ENCODE assay signal across 10 cellular contexts in genomic region chr9:99465231-99465891, GRCh38.
DNase-seq lines count a peak whose midpoint lies in the region; ATAC-seq and TF ChIP-seq lines count a peak whose summit lies in the region.
"Had no signal": no experiment of that assay in that cellular context is flagged by ENCODE, and none has a peak within 500 bp of the region (broad histone marks: within the 10 kb centered on the region; RNA-seq: fewer than 3 reads in every experiment).

No MANE protein-coding gene starts in this region.

- peaks cover 0 to 2% (median 0%) of the 10 kb centered on the region in 4 donors for H3K9me3 ChIP-seq in tibial nerve

- H3K4me3 ChIP-seq in tibial nerve (no peak overlapping the region), brain microvascular endothelial cell (ENCODE audit: low read depth, low read length) (no peak overlapping the region)

- WGBS in tibial nerve, 2 donors: 63 to 70% methylated on average over 7 of the region's 7 CpGs

- H3K36me3 ChIP-seq in tibial nerve (no peaks in the 10 kb centered on the region), brain microvascular endothelial cell (replicated peaks) (no peaks in the 10 kb centered on the region)

- TF ChIP-seq CTCF in tibial nerve (IDR thresholded peaks at IDR 0.05) (no peak), brain microvascular endothelial cell (IDR thresholded peaks at IDR 0.05; ENCODE audit: low read depth, low read length, missing control alignments) (no peak)

- TF ChIP-seq EP300 in tibial nerve (IDR thresholded peaks at IDR 0.05): no peak

- H3K27ac ChIP-seq in tibial nerve (no peak overlapping the region), brain microvascular endothelial cell (no peak overlapping the region)
- H3K27ac ChIP-seq: HL-60 had no signal

- intact Hi-C loops in posterior cingulate gyrus (cut with DNase I): no loop called here

- no peak for TF ChIP-seq POLR2A in tibial nerve (IDR thresholded peaks at IDR 0.05)

- in situ Hi-C loops in brain microvascular endothelial cell (cut with HindIII; ENCODE audit: low pct_ligation_motif_present, low sequenced_read_pairs): no loop called here

- no peaks in the 10 kb centered on the region for H3K4me1 ChIP-seq in tibial nerve

- DNase-seq in D341Med (ENCODE audit: low spot score) (peak; percentile 71), NCI-H524 (lab: John Stamatoyannopoulos, UW) (peak; percentile 91 to 96), fibroblast of gingiva (ENCODE audit: low read depth) (peak; percentile 29), posterior cingulate gyrus (peak in 7 of 10 donors; percentile 13 to 87 (median 34)), left lobe of liver (ENCODE audit: low spot score) (no peak), T1000 (lab: John Stamatoyannopoulos, UW) (no peak), tibial nerve (ENCODE audit: low spot score in 2 of 2) (no peak), brain microvascular endothelial cell (no peak)
- DNase-seq: activated CD4-positive, alpha-beta T cell treated with anti-CD3 and anti-CD28 coated beads for 36 hours had no signal

- no peak for ATAC-seq in left lobe of liver
- ATAC-seq: activated CD4-positive, alpha-beta T cell treated with anti-CD3 and anti-CD28 coated beads for 36 hours had no signal

- no peaks in the 10 kb centered on the region for H3K27me3 ChIP-seq in tibial nerve
- H3K27me3 ChIP-seq in brain microvascular endothelial cell (replicated peaks): no peaks in the 10 kb centered on the region

Comparison
In these comparisons a context has a peak if more than half of its experiments do, and no peak if none do; other contexts are left out.
1. DNase-seq: peak in D341Med (single experiment), NCI-H524 (2 of 2), fibroblast of gingiva (single experiment) and posterior cingulate gyrus (7 of 10); none in left lobe of liver (single experiment), T1000 (single experiment), tibial nerve (0 of 2) and brain microvascular endothelial cell (single experiment).